16 cellular contexts compared by ENCODE assay signal in the genomic region with DNA sequence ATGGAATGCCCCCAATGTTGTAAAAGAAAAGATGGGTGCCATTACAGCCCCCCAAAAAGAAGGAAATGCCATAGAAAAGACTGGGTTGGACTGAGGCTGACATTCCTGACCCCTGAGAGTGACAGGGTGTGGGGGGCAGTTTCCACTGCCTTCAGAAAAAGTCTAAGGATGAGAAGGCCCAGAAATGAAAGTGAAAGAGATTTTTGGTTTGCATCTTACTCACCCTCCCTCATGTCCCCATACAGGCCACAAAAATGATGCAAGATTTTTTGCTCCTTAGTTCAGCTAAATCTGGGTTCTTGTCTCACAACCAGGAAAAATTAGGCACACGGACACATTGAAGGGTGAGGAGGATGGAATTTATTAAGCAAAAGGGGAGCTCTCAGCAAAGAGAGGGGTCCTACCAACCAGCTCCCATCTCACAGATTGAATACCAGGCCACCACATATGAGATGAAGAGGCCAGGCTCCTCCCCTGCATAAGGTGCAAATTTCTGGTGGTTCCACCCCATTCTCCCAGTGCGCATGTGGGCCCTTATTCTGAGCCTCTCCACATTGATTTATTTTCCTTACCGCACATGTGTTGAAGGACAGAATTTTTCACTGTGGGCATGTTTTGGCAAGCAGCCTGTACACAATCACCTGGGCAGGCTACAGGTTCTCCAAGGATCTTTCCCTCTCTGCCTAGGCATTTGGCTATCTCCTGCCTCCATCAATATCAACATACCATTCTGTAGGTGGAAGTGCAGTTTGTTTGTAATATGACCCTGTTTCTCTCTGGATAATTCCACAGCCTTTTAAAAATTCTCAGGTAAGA. TPM values are rescaled to one million over a fixed set of nuclear protein-coding genes. Genes with fewer than 3 reads are reported as not detected.
DNase-seq lines count a peak whose midpoint lies in the region; ATAC-seq and TF ChIP-seq lines count a peak whose summit lies in the region.
"Had no signal": no experiment of that assay in that cellular context is flagged by ENCODE, and none has a peak within 500 bp of the region (broad histone marks: within the 10 kb centered on the region; RNA-seq: fewer than 3 reads in every experiment).

No MANE protein-coding gene starts in this region.

- no peak for DNase-seq in stimulated activated naive CD8-positive, alpha-beta T cell treated with anti-CD3 and anti-CD28 coated beads, Interleukin-15, Interleukin-2, amounts not matched to agents 100 U/mL and 50 U/mL, for 24 hours
- no peak for DNase-seq in activated CD8-positive, alpha-beta T cell treated with anti-CD3 and anti-CD28 coated beads for 36 hours
- DNase-seq in NCI-H345 treated with DMSO at 0.1 percent for 48 hours (lab: John Stamatoyannopoulos, UW; ENCODE audit: unreplicated experiment) (no peak), epidermal melanocyte (ENCODE audit: insufficient read length, low spot score) (no peak)
- no peak for DNase-seq in stimulated activated CD4-positive, alpha-beta T cell treated with anti-CD3 and anti-CD28 coated beads, Interleukin-4, amount 100 ng/mL, for 4 hours
- DNase-seq: AML-193; aorta; NCI-H146; stimulated activated CD4-positive, alpha-beta T cell treated with anti-CD3 and anti-CD28 coated beads, Interleukin-4, amount 100 ng/mL, for 1 hour; stimulated activated naive B cell treated with anti-CD40 and anti-IgM and Interleukin-4, amounts not matched to agents 10 μg/mL and 1 μg/mL and 100 μg/mL, for 72 hours had no signal

- no peak overlapping the region for H3K4me3 Mint-ChIP-seq in stimulated activated naive CD8-positive, alpha-beta T cell treated with anti-CD3 and anti-CD28 coated beads, Interleukin-15, Interleukin-2, amounts not matched to agents 100 ng/mL and 50 ng/mL, for 24 hours
- no peak overlapping the region for H3K4me3 Mint-ChIP-seq in activated CD8-positive, alpha-beta T cell treated with anti-CD3 and anti-CD28 coated beads for 36 hours
- H3K4me3 Mint-ChIP-seq: stimulated activated naive B cell treated with anti-CD40 and anti-IgM and Interleukin-4, amounts not matched to agents 10 μg/mL and 1 μg/mL and 100 μg/mL, for 72 hours had no signal

- H3K27ac Mint-ChIP-seq in stimulated activated naive CD8-positive, alpha-beta T cell treated with anti-CD3 and anti-CD28 coated beads, Interleukin-15, Interleukin-2, amounts not matched to agents 100 ng/mL and 50 ng/mL, for 24 hours, result peak overlapping the region; percentile 75
- H3K27ac Mint-ChIP-seq in activated CD8-positive, alpha-beta T cell treated with anti-CD3 and anti-CD28 coated beads for 36 hours, result peak overlapping the region; percentile 72
- H3K27ac Mint-ChIP-seq: stimulated activated naive B cell treated with anti-CD40 and anti-IgM and Interleukin-4, amounts not matched to agents 10 μg/mL and 1 μg/mL and 100 μg/mL, for 72 hours had no signal

- H3K36me3 Mint-ChIP-seq in stimulated activated naive CD8-positive, alpha-beta T cell treated with anti-CD3 and anti-CD28 coated beads, Interleukin-15, Interleukin-2, amounts not matched to agents 100 ng/mL and 50 ng/mL, for 24 hours (ENCODE audit: low read depth), result no peaks in the 10 kb centered on the region
- no peaks in the 10 kb centered on the region for H3K36me3 Mint-ChIP-seq in activated CD8-positive, alpha-beta T cell treated with anti-CD3 and anti-CD28 coated beads for 36 hours (ENCODE audit: low read depth)
- H3K36me3 Mint-ChIP-seq: stimulated activated naive B cell treated with anti-CD40 and anti-IgM and Interleukin-4, amounts not matched to agents 10 μg/mL and 1 μg/mL and 100 μg/mL, for 72 hours had no signal

- H3K9me3 Mint-ChIP-seq in stimulated activated naive CD8-positive, alpha-beta T cell treated with anti-CD3 and anti-CD28 coated beads, Interleukin-15, Interleukin-2, amounts not matched to agents 100 ng/mL and 50 ng/mL, for 24 hours, result no peaks in the 10 kb centered on the region
- peaks cover 1% of the 10 kb centered on the region for H3K9me3 Mint-ChIP-seq in activated CD8-positive, alpha-beta T cell treated with anti-CD3 and anti-CD28 coated beads for 36 hours

- TF ChIP-seq CTCF in activated CD8-positive, alpha-beta T cell treated with anti-CD3 and anti-CD28 coated beads for 36 hours (IDR thresholded peaks at IDR 0.05), result no peak

- no peaks in the 10 kb centered on the region for H3K27me3 Mint-ChIP-seq in stimulated activated naive CD8-positive, alpha-beta T cell treated with anti-CD3 and anti-CD28 coated beads, Interleukin-15, Interleukin-2, amounts not matched to agents 100 ng/mL and 50 ng/mL, for 24 hours
- no peaks in the 10 kb centered on the region for H3K27me3 Mint-ChIP-seq in activated CD8-positive, alpha-beta T cell treated with anti-CD3 and anti-CD28 coated beads for 36 hours
- H3K27me3 Mint-ChIP-seq: stimulated activated naive B cell treated with anti-CD40 and anti-IgM and Interleukin-4, amounts not matched to agents 10 μg/mL and 1 μg/mL and 100 μg/mL, for 72 hours had no signal

- intact Hi-C loops in activated CD8-positive, alpha-beta T cell treated with anti-CD3 and anti-CD28 coated beads for 36 hours (cut with micrococcal nuclease), result no loop called here

- peaks cover 3% of the 10 kb centered on the region for H3K4me1 Mint-ChIP-seq in stimulated activated naive CD8-positive, alpha-beta T cell treated with anti-CD3 and anti-CD28 coated beads, Interleukin-15, Interleukin-2, amounts not matched to agents 100 ng/mL and 50 ng/mL, for 24 hours (ENCODE audit: low read depth)
- no peaks in the 10 kb centered on the region for H3K4me1 Mint-ChIP-seq in activated CD8-positive, alpha-beta T cell treated with anti-CD3 and anti-CD28 coated beads for 36 hours (ENCODE audit: low read depth)
- H3K4me1 Mint-ChIP-seq: stimulated activated naive B cell treated with anti-CD40 and anti-IgM and Interleukin-4, amounts not matched to agents 10 μg/mL and 1 μg/mL and 100 μg/mL, for 72 hours had no signal

- CTCF ChIA-PET in activated CD8-positive, alpha-beta T cell treated with anti-CD3 and anti-CD28 coated beads for 36 hours (lab: Charles Lee), result no interaction called here

- no peak for ATAC-seq in stimulated activated naive CD8-positive, alpha-beta T cell treated with anti-CD3 and anti-CD28 coated beads, Interleukin-15, Interleukin-2, amounts not matched to agents 100 U/mL and 50 U/mL, for 24 hours
- ATAC-seq in HG02763 (IDR thresholded peaks at IDR 0.05; ENCODE audit: unreplicated experiment), result peak; percentile 68
- no peak for ATAC-seq in activated CD8-positive, alpha-beta T cell treated with anti-CD3 and anti-CD28 coated beads for 36 hours
- no peak for ATAC-seq in GM18873 (IDR thresholded peaks at IDR 0.05; ENCODE audit: low FRiP score, unreplicated experiment)
- ATAC-seq: foreskin keratinocyte; stimulated activated naive B cell treated with anti-CD40 and anti-IgM and Interleukin-4, amounts not matched to agents 10 μg/mL and 1 μg/mL and 100 μg/mL, for 72 hours had no signal

- POLR2A ChIA-PET in activated CD8-positive, alpha-beta T cell treated with anti-CD3 and anti-CD28 coated beads for 36 hours (lab: Charles Lee), result no interaction called here

RNA-seq across cellular contexts. Expression of gene PPP4R3C, which starts 18.8 kb away (rescaled TPM):
- total RNA-seq in activated CD8-positive, alpha-beta T cell treated with anti-CD3 and anti-CD28 coated beads for 36 hours, result not detected
- total RNA-seq: aorta, foreskin keratinocyte, pulmonary artery endothelial cell, SJSA1 had no signal
